Comparison of ENCODE assay signal across 13 cellular contexts in the genomic region with DNA sequence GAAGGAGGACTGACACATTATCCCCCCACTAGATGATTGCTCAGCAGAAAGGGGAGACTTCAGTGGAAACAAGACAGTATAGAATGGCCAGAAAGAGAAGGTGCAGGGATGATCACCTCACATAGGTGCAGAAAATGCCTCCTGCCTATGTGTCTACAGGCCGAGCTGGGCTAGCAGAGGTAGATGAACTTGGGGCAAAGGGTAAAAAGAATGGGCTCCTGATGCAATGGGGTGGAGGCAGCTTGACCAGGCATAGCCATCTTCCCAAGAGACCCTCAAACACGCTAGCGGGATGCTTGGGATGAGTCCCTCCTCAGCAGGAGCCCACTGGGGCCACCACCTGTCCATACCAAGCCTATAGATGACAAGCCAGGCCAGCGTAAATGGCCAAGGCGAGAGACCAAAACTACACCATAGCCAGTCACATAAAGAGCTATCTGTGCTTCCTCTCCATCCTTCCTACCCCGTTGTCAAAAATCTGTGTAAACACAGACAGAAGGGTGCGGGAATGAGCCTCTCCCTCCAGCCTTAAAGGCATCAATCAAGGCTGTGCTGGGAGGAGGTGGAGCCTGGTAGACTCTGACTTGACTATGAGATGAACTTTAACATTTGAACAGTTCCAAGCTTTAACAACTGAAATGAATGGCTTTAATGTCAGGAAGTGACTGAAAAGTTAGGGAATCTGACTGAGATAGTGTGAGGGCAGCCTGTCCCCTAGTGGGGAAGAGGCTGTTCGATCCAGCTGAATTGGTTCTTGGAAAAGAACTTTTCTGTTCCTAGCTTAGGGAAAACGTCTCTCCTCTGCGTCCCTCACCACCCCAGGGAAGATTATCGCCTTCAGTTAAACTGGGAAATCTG. TPM values are rescaled to one million over a fixed set of nuclear protein-coding genes. Genes with fewer than 3 reads are reported as not detected.
DNase-seq lines count a peak whose midpoint lies in the region; FAIRE-seq and TF ChIP-seq lines count a peak whose summit lies in the region.
"Had no signal": no experiment of that assay in that cellular context is flagged by ENCODE, and none has a peak within 500 bp of the region (broad histone marks: within the 10 kb centered on the region; RNA-seq: fewer than 3 reads in every experiment).

No MANE protein-coding gene starts in this region.

- H3K18ac ChIP-seq in H9 (ENCODE audit: insufficient read length, low read depth, low read length): no peak overlapping the region

- H2BK15ac ChIP-seq in H9 (ENCODE audit: low read depth, low read length): no peak overlapping the region

- peaks cover 0 to 4% (median 0%) of the 10 kb centered on the region in 3 experiments; a peak in 1 of 7 replicates for H3K36me3 Mint-ChIP-seq in H9 (ENCODE audit: insufficient read depth in 1 of 3, low read depth in 3 of 3)
- no peaks in the 10 kb centered on the region for H3K36me3 Mint-ChIP-seq in activated CD4-positive, alpha-beta memory T cell treated with anti-CD3 and anti-CD28 coated beads, Interleukin-2, amount 10 ng/mL, durations not matched to agents 7 days and 5 days (ENCODE audit: low read depth)

- no peak overlapping the region for H3K4ac ChIP-seq in H9 (ENCODE audit: low read depth, low read length)

- CTCF ChIA-PET in activated CD4-positive, alpha-beta memory T cell treated with anti-CD3 and anti-CD28 coated beads, Interleukin-2, amount 10 ng/mL, durations not matched to agents 7 days and 5 days (lab: Charles Lee): no interaction called here

- no peak overlapping the region for H4K5ac ChIP-seq in H9 (ENCODE audit: insufficient read length, low read depth, low read length)

- no peak overlapping the region for H2BK20ac ChIP-seq in H9 (ENCODE audit: low read depth, low read length, poor library complexity, severe bottlenecking)

- H4K20me1 ChIP-seq in H9 (ENCODE audit: control insufficient read depth, insufficient read depth, insufficient read length): no peaks in the 10 kb centered on the region

- H3K27me3 Mint-ChIP-seq in H9 (ENCODE audit: low read depth): no peaks in the 10 kb centered on the region; the same call in none of the 2 replicates
- peaks cover 20% of the 10 kb centered on the region for H3K27me3 Mint-ChIP-seq in activated CD4-positive, alpha-beta memory T cell treated with anti-CD3 and anti-CD28 coated beads, Interleukin-2, amount 10 ng/mL, durations not matched to agents 7 days and 5 days

- no peak overlapping the region for H4K91ac ChIP-seq in H9 (ENCODE audit: insufficient read length, low read depth, low read length)

- no peak overlapping the region; the same call in 1 of the 2 replicates for H3K14ac ChIP-seq in H9 (ENCODE audit: insufficient read depth, low read length)

- H2BK12ac ChIP-seq in H9 (ENCODE audit: insufficient read length, low read depth, low read length): no peak overlapping the region

- no CpG with 5 or more reads among the region's 11 CpGs for WGBS in H9 (ENCODE audit: extremely low coverage, insufficient read length, low lambda C conversion rate)
- 54% methylated on average over 11 of the region's 11 CpGs for WGBS in liver
- 46 to 55% methylated on average over 11 of the region's 11 CpGs for WGBS in tibial nerve, 2 donors

- H3K9me3 Mint-ChIP-seq in H9: no peaks in the 10 kb centered on the region; a peak in 1 of 5 replicates
- H3K9me3 Mint-ChIP-seq in activated CD4-positive, alpha-beta memory T cell treated with anti-CD3 and anti-CD28 coated beads, Interleukin-2, amount 10 ng/mL, durations not matched to agents 7 days and 5 days: no peaks in the 10 kb centered on the region
- H3K9me3 Mint-ChIP-seq: activated T-helper 1 cell treated with anti-CD3 and anti-CD28 coated beads, Interleukin-12 subunit alpha, Interleukin-12 subunit beta, Interleukin-2, Interleukin-4 antibody, amounts not matched to agents 30 ng/mL and 10 ng/mL and 1 ng/mL, durations not matched to agents 14 hours and 24 hours and 36 hours had no signal

- H2BK120ac ChIP-seq in H9 (ENCODE audit: low read depth, low read length, poor library complexity, severe bottlenecking): no peak overlapping the region

- DNase-seq in H9 (no peak), colonic mucosa (peak; percentile 77), tibial nerve (ENCODE audit: low spot score in 2 of 2) (no peak), GM12892 (ENCODE audit: insufficient read length) (no peak)
- no peak for DNase-seq in activated naive CD4-positive, alpha-beta T cell treated with Interleukin-2 at 50 U/mL for 16 hours
- DNase-seq in activated CD4-positive, alpha-beta memory T cell treated with anti-CD3 and anti-CD28 coated beads, Interleukin-2, amount 10 ng/mL, durations not matched to agents 7 days and 5 days: no peak
- DNase-seq: activated CD4-positive, alpha-beta T cell treated with anti-CD3 and anti-CD28 coated beads for 4 hours; T-helper 1 cell; testis had no signal

- H2AK5ac ChIP-seq in H9 (ENCODE audit: insufficient read length, low read length): no peak overlapping the region

- H3K27ac Mint-ChIP-seq in H9: no peak overlapping the region; a peak in 1 of 7 replicates
- H3K27ac Mint-ChIP-seq in activated CD4-positive, alpha-beta memory T cell treated with anti-CD3 and anti-CD28 coated beads, Interleukin-2, amount 10 ng/mL, durations not matched to agents 7 days and 5 days: no peak overlapping the region
- H3K27ac Mint-ChIP-seq: activated T-helper 1 cell treated with anti-CD3 and anti-CD28 coated beads, Interleukin-12 subunit alpha, Interleukin-12 subunit beta, Interleukin-2, Interleukin-4 antibody, amounts not matched to agents 30 ng/mL and 10 ng/mL and 1 ng/mL, durations not matched to agents 14 hours and 24 hours and 36 hours had no signal

- H3T11ph ChIP-seq in H9 (ENCODE audit: low read length): no peak overlapping the region

- peak in 1 of 2 donors; percentile 37 for TF ChIP-seq EP300 in tibial nerve (IDR thresholded peaks at IDR 0.05)

- no peaks in the 10 kb centered on the region for H3K79me1 ChIP-seq in H9 (ENCODE audit: insufficient read depth, low read depth, low read length, poor library complexity, severe bottlenecking)

- H3K4me3 ChIP-seq in colonic mucosa (no peak overlapping the region), liver (ENCODE audit: low read depth in 1 of 3, low read length in 3 of 3) (no peak overlapping the region), tibial nerve (no peak overlapping the region)
- H3K4me3 ChIP-seq: ascending aorta, testis had no signal

- peak; percentile 78 to 82 for TF ChIP-seq RAD21 in liver (IDR thresholded peaks at IDR 0.05)

- no peaks in the 10 kb centered on the region for H3K36me3 ChIP-seq in colonic mucosa
- no peaks in the 10 kb centered on the region for H3K36me3 ChIP-seq in liver (ENCODE audit: control insufficient read depth in 4 of 4, insufficient read depth in 3 of 4, low read depth in 1 of 4, low read length in 3 of 4)
- H3K36me3 ChIP-seq in tibial nerve: no peaks in the 10 kb centered on the region
- H3K36me3 ChIP-seq: ascending aorta had no signal

- no peaks in the 10 kb centered on the region for H3K23me2 ChIP-seq in H9 (ENCODE audit: insufficient read length, low read depth, low read length, poor library complexity, severe bottlenecking)

- no peak overlapping the region for H3K4me3 Mint-ChIP-seq in H9
- no peak overlapping the region for H3K4me3 Mint-ChIP-seq in activated CD4-positive, alpha-beta memory T cell treated with anti-CD3 and anti-CD28 coated beads, Interleukin-2, amount 10 ng/mL, durations not matched to agents 7 days and 5 days
- H3K4me3 Mint-ChIP-seq: activated T-helper 1 cell treated with anti-CD3 and anti-CD28 coated beads, Interleukin-12 subunit alpha, Interleukin-12 subunit beta, Interleukin-2, Interleukin-4 antibody, amounts not matched to agents 30 ng/mL and 10 ng/mL and 1 ng/mL, durations not matched to agents 14 hours and 24 hours and 36 hours had no signal

- no peak overlapping the region for H2AFZ ChIP-seq in H9 (ENCODE audit: low read length)

- H3K4me1 Mint-ChIP-seq in H9: peaks cover 0 to 2% of the 10 kb centered on the region in 2 experiments; a peak in 2 of 4 replicates
- peaks cover 8% of the 10 kb centered on the region for H3K4me1 Mint-ChIP-seq in activated CD4-positive, alpha-beta memory T cell treated with anti-CD3 and anti-CD28 coated beads, Interleukin-2, amount 10 ng/mL, durations not matched to agents 7 days and 5 days

- TF ChIP-seq CTCF in H9 (conservative IDR thresholded peaks at IDR 0.05) (peak; percentile 34; the same call in 2 of the 3 replicates), colonic mucosa (IDR thresholded peaks at IDR 0.05) (peak; percentile 25), liver (IDR thresholded peaks at IDR 0.05; ENCODE audit: low read depth, low read length, missing input control) (peak; percentile 44), tibial nerve (IDR thresholded peaks at IDR 0.05) (peak; percentile 29 to 59 (median 54))

- no peak overlapping the region for H3K23ac ChIP-seq in H9 (ENCODE audit: insufficient read length, low read depth, low read length)

- no peak overlapping the region for H4K8ac ChIP-seq in H9 (replicated peaks; ENCODE audit: insufficient read length, low read depth, low read length)

- intact Hi-C loops in colonic mucosa (cut with DNase I): no loop called here

- H3K9me3 ChIP-seq in H9 (ENCODE audit: control insufficient read depth, low read depth, low read length) (no peaks in the 10 kb centered on the region), colonic mucosa (no peaks in the 10 kb centered on the region), liver (ENCODE audit: control insufficient read depth in 4 of 4, low read length in 3 of 4) (no peaks in the 10 kb centered on the region), tibial nerve (no peaks in the 10 kb centered on the region)
- H3K9me3 ChIP-seq: ascending aorta, testis had no signal

- POLR2A ChIA-PET in activated CD4-positive, alpha-beta memory T cell treated with anti-CD3 and anti-CD28 coated beads, Interleukin-2, amount 10 ng/mL, durations not matched to agents 7 days and 5 days (lab: Charles Lee): no interaction called here

- H3K4me2 ChIP-seq in H9 (ENCODE audit: insufficient read depth, insufficient read length, low read length): no peak overlapping the region

- no peak overlapping the region for H3K27ac ChIP-seq in H9 (ENCODE audit: insufficient read length, low read depth, low read length)
- peak overlapping the region; percentile 86 for H3K27ac ChIP-seq in colonic mucosa
- H3K27ac ChIP-seq in liver (ENCODE audit: low read depth in 1 of 2, low read length in 2 of 2): no peak overlapping the region
- peak overlapping the region in 3 of 4 donors; percentile 26 to 75 (median 49) for H3K27ac ChIP-seq in tibial nerve
- H3K27ac ChIP-seq: ascending aorta, testis had no signal

- H3K4me1 ChIP-seq in H9 (ENCODE audit: insufficient read depth, low read length): no peaks in the 10 kb centered on the region; the same call in 1 of the 2 replicates
- peaks cover 11% of the 10 kb centered on the region for H3K4me1 ChIP-seq in colonic mucosa
- peaks cover 10 to 24% (median 17%) of the 10 kb centered on the region in 4 donors for H3K4me1 ChIP-seq in liver (ENCODE audit: control insufficient read depth in 4 of 4, insufficient read depth in 4 of 4, low read length in 3 of 4)
- peaks cover 0 to 28% (median 13%) of the 10 kb centered on the region in 4 donors for H3K4me1 ChIP-seq in tibial nerve
- H3K4me1 ChIP-seq: testis had no signal

- FAIRE-seq in GM12892 (lab: Jason Lieb, UNC): no peak

- TF ChIP-seq POLR2A in tibial nerve (IDR thresholded peaks at IDR 0.05) (no peak), GM12892 (IDR thresholded peaks at IDR 0.05; ENCODE audit: low read depth, low read length) (no peak)

- no peak overlapping the region for H3K56ac ChIP-seq in H9 (ENCODE audit: insufficient read length, low read depth, low read length)

- H3K79me2 ChIP-seq in H9 (ENCODE audit: insufficient read depth, low read length): no peaks in the 10 kb centered on the region

- H2BK5ac ChIP-seq in H9 (ENCODE audit: insufficient read length, low read length): no peak overlapping the region

- no peak overlapping the region for H3K9ac ChIP-seq in H9 (ENCODE audit: extremely low read depth, insufficient read length, low read length)
- H3K9ac ChIP-seq in colonic mucosa (ENCODE audit: low read depth in 2 of 2, low read length in 2 of 2): peak overlapping the region in 1 of 2 donors; percentile 60
- no peak overlapping the region for H3K9ac ChIP-seq in liver (ENCODE audit: low read depth in 1 of 2, low read length in 2 of 2)

- H3K27me3 ChIP-seq in H9 (ENCODE audit: insufficient read depth, low read length) (no peaks in the 10 kb centered on the region), colonic mucosa (no peaks in the 10 kb centered on the region), liver (ENCODE audit: control insufficient read depth in 4 of 4, insufficient read depth in 4 of 4, low read length in 3 of 4) (no peaks in the 10 kb centered on the region), tibial nerve (no peaks in the 10 kb centered on the region)
- H3K27me3 ChIP-seq: ascending aorta, testis had no signal

RNA-seq across cellular contexts. Expression of gene C9orf152, which starts 10.4 kb away (rescaled TPM):
- total RNA-seq in H9 (2021): not detected in 2 replicates
- 10 to 100 TPM; 72.6 to 80.1 TPM for total RNA-seq in colonic mucosa
- under 1 TPM in 1 of 2 donors, not detected in 1; 0.08 TPM for total RNA-seq in liver
- under 1 TPM; 0.20 to 0.29 TPM for polyA plus RNA-seq in liver
- not detected for total RNA-seq in tibial nerve
- polyA plus RNA-seq in GM12892 (2012; ENCODE audit: missing spikeins): 0.45 TPM
- not detected for total RNA-seq in activated CD4-positive, alpha-beta memory T cell treated with anti-CD3 and anti-CD28 coated beads, Interleukin-2, amount 10 ng/mL, durations not matched to agents 7 days and 5 days
- total RNA-seq: activated T-helper 1 cell treated with anti-CD3 and anti-CD28 coated beads, Interleukin-12 subunit alpha, Interleukin-12 subunit beta, Interleukin-2, Interleukin-4 antibody, amounts not matched to agents 30 ng/mL and 10 ng/mL and 1 ng/mL, durations not matched to agents 14 hours and 24 hours and 36 hours; ascending aorta; MCF 10A; testis had no signal

RNA-seq across cellular contexts. Expression of gene TXN, which starts 58.7 kb away (rescaled TPM):
- total RNA-seq in H9 (2021) (280 and 282 TPM in 2 replicates), colonic mucosa (100 to 1,000 TPM; 498 to 600 TPM), liver (100 to 1,000 TPM in 1 of 2 donors, 10 to 100 TPM in 1; 65.4 to 111 TPM), tibial nerve (100 to 1,000 TPM in 3 of 4 donors, 10 to 100 TPM in 1; 65.3 to 164 (median 151) TPM)
- 100 to 1,000 TPM; 183 to 400 TPM for polyA plus RNA-seq in liver
- polyA plus RNA-seq in GM12892 (2012; ENCODE audit: missing spikeins): 722 TPM
- 100 to 1,000 TPM; 315 TPM for total RNA-seq in activated CD4-positive, alpha-beta memory T cell treated with anti-CD3 and anti-CD28 coated beads, Interleukin-2, amount 10 ng/mL, durations not matched to agents 7 days and 5 days

Comparison
In these comparisons a context has a peak if more than half of its experiments do, and no peak if none do; other contexts are left out.
1. H3K27ac ChIP-seq: peak in colonic mucosa (single experiment) and tibial nerve (3 of 4); none in H9 (single experiment) and liver (0 of 2).
2. RNA of gene C9orf152, which starts 10.4 kb away (total RNA-seq): 72.6 to 80.1 TPM in colonic mucosa; 0.08 TPM in liver, not detected in activated CD4-positive, alpha-beta memory T cell treated with anti-CD3 and anti-CD28 coated beads, Interleukin-2, amount 10 ng/mL, durations not matched to agents 7 days and 5 days, not detected in H9 and not detected in tibial nerve; every median in the first group is over 10 times any median in the second.
3. Peak in every context shown above with its lines, with median percentiles within 50 percentile points of each other: CTCF ChIP-seq.